Comparison of ENCODE assay signal across 19 cellular contexts in genomic region chr1:81157686-81158085, GRCh38.
A peak's percentile ranks its signal among the peaks of the same experiment; 100 is the strongest.
DNase-seq lines count a peak whose midpoint lies in the region; ATAC-seq, FAIRE-seq and TF ChIP-seq lines count a peak whose summit lies in the region.
"Had no signal": no experiment of that assay in that cellular context is flagged by ENCODE, and none has a peak within 500 bp of the region (broad histone marks: within the 10 kb centered on the region; RNA-seq: fewer than 3 reads in every experiment).

No MANE protein-coding gene starts in this region.

- peak; percentile 32 for DNase-seq in ELR (ENCODE audit: low read depth)
- DNase-seq in NCI-H226: peak; percentile 16
- DNase-seq in choroid plexus epithelial cell (ENCODE audit: low read depth): peak; percentile 20
- DNase-seq in keratinocyte (ENCODE audit: low read depth, low spot score): no peak
- no peak for DNase-seq in left colon
- DNase-seq: DND-41, GF-D8, Karpas-422, NCI-H1105, NCI-H1694, NCI-H524, SHP77 had no signal

- intact Hi-C loops in left colon (cut with DNase I, micrococcal nuclease): no loop called here

- no peak overlapping the region for H2AFZ ChIP-seq in keratinocyte (ENCODE audit: control insufficient read depth, low read length)

- H3K9me3 ChIP-seq in keratinocyte (ENCODE audit: control insufficient read depth, low read depth, low read length): no peaks in the 10 kb centered on the region

- FAIRE-seq in keratinocyte (lab: Jason Lieb, UNC): no peak
- FAIRE-seq: GM12891, GM18507, H1, RCC 7860 had no signal

- no peak overlapping the region for H3K27ac ChIP-seq in keratinocyte (ENCODE audit: control insufficient read depth, insufficient read depth, low read length)
- H3K27ac ChIP-seq: C4-2B had no signal

- dilution Hi-C loops in keratinocyte (cut with MboI; ENCODE audit: extremely low pct_ligation_motif_present, low sequenced_read_pairs): no loop called here

- H3K36me3 ChIP-seq in keratinocyte (ENCODE audit: control insufficient read depth in 2 of 2, extremely low read depth in 1 of 2, insufficient read depth in 2 of 2, low read length in 2 of 2): no peaks in the 10 kb centered on the region

- H3K27me3 ChIP-seq in keratinocyte (ENCODE audit: control insufficient read depth, extremely low read depth, insufficient read depth, low read length): no peaks in the 10 kb centered on the region

- H3K4me3 ChIP-seq in choroid plexus epithelial cell (ENCODE audit: low read depth, low read length): no peak overlapping the region
- no peak overlapping the region for H3K4me3 ChIP-seq in keratinocyte (ENCODE audit: control insufficient read depth in 2 of 3, extremely low read depth in 1 of 3, insufficient read depth in 2 of 3, low read depth in 1 of 3, low read length in 3 of 3)

- ATAC-seq in GM21786 (IDR thresholded peaks at IDR 0.05; ENCODE audit: unreplicated experiment): no peak
- ATAC-seq in HG03520 (IDR thresholded peaks at IDR 0.05; ENCODE audit: unreplicated experiment): no peak
- no peak for ATAC-seq in left colon

- no peak for TF ChIP-seq CTCF in choroid plexus epithelial cell (conservative IDR thresholded peaks at IDR 0.05; ENCODE audit: low read depth, low read length)
- no peak for TF ChIP-seq CTCF in keratinocyte (optimal IDR thresholded peaks at IDR 0.05 in 1 of 3, IDR thresholded peaks at IDR 0.05 in 1 of 3, conservative IDR thresholded peaks at IDR 0.05 in 1 of 3; ENCODE audit: extremely low read depth in 1 of 3, insufficient read depth in 2 of 3, low read length in 3 of 3)

- H3K4me1 ChIP-seq in keratinocyte (ENCODE audit: control insufficient read depth, extremely low read depth, insufficient read depth, low read length): peaks cover 8% of the 10 kb centered on the region

- no peaks in the 10 kb centered on the region for H4K20me1 ChIP-seq in keratinocyte (ENCODE audit: control insufficient read depth, extremely low read depth, insufficient read depth, low read length)

- H3K9ac ChIP-seq in keratinocyte (ENCODE audit: control insufficient read depth, extremely low read depth, insufficient read depth, low read length): no peak overlapping the region

- H3K79me2 ChIP-seq in keratinocyte (ENCODE audit: control insufficient read depth, insufficient read depth, low read length): no peaks in the 10 kb centered on the region

- H3K4me2 ChIP-seq in keratinocyte (ENCODE audit: control insufficient read depth, extremely low read depth, insufficient read depth, low read depth, low read length): peak overlapping the region; percentile 4

- H3K9me1 ChIP-seq in keratinocyte (ENCODE audit: control insufficient read depth, extremely low read depth, insufficient read depth, low read length): no peaks in the 10 kb centered on the region

Comparison
In these comparisons a context has a peak if more than half of its experiments do, and no peak if none do; other contexts are left out.
1. DNase-seq: peak in ELR (single experiment), NCI-H226 (single experiment) and choroid plexus epithelial cell (single experiment); none in keratinocyte (single experiment) and left colon (0 of 2).